Comparison of ENCODE assay signal across 7 cellular contexts in the genomic region with DNA sequence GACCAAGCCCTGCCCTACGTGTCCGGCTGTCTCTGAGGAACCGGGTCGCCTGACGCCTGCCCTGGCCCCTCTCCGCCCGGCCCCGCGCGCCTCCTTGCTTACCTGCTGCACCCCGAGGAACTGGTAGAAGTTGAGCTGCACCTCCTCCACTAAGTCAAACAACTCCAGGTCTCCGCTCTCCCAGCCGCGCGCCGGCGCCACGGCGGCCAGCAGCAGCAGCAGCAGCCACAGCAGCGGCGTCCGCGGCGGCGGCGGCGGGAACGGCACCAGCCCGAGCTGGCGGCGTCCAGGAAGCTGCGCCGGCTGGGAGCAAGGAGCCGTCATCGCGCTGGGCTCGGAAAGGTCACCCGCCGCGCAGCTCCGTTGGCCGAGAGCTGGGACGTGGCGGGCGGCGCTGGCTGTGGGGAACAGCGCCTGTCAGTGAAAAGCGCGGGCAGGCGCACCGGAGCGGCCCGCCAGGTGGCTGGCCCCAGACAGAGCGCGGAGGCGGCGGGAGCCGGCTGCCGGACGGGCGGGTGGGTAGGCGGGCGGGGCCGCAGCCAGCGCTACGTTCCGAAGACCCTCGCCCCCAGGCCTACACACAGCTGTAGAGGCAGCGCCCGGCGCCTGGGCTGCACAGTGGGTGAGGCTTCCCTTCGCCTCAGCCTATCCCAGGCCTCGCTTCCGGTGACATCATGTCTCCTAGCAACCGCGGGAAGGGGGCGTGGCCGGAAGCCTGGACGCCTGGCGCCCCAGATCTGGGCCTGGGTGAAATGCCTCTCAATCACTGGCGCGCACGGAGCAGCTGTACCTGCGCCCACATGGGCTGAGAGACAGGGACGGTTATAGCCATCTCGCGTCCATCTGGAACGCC. TPM values are rescaled to one million over a fixed set of nuclear protein-coding genes. Genes with fewer than 3 reads are reported as not detected.
A peak's percentile ranks its signal among the peaks of the same experiment; 100 is the strongest.
DNase-seq lines count a peak whose midpoint lies in the region; ATAC-seq and TF ChIP-seq lines count a peak whose summit lies in the region.

A gene with protein sequence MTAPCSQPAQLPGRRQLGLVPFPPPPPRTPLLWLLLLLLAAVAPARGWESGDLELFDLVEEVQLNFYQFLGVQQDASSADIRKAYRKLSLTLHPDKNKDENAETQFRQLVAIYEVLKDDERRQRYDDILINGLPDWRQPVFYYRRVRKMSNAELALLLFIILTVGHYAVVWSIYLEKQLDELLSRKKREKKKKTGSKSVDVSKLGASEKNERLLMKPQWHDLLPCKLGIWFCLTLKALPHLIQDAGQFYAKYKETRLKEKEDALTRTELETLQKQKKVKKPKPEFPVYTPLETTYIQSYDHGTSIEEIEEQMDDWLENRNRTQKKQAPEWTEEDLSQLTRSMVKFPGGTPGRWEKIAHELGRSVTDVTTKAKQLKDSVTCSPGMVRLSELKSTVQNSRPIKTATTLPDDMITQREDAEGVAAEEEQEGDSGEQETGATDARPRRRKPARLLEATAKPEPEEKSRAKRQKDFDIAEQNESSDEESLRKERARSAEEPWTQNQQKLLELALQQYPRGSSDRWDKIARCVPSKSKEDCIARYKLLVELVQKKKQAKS (minus strand): TSS at position 620 of the 853 bp plus-strand sequence. CDS start 296 bp downstream, at position 324.

- ATAC-seq in GM18511 (IDR thresholded peaks at IDR 0.05; ENCODE audit: unreplicated experiment) (peak; percentile 95), HG03039 (IDR thresholded peaks at IDR 0.05; ENCODE audit: unreplicated experiment) (peak; percentile 97)

- peak within 1 kb of the TSS; percentile 83 for H3K4me2 ChIP-seq in hepatocyte

- no peaks in the 10 kb centered on the region for H3K27me3 ChIP-seq in hepatocyte

- peaks cover 39% of the 10 kb centered on the region for H3K79me2 ChIP-seq in hepatocyte

- H2AFZ ChIP-seq in hepatocyte = peak within 1 kb of the TSS; percentile 89

- H3K4me3 ChIP-seq in hepatocyte = peak within 1 kb of the TSS; percentile 54

- WGBS in hepatocyte (ENCODE audit: low lambda C conversion rate, missing lambda C conversion rate) = 1% methylated on average over 82 of the region's 88 CpGs

- H3K9me2 ChIP-seq in hepatocyte (replicated peaks; ENCODE audit: insufficient read depth) = no peaks in the 10 kb centered on the region

- DNase-seq in NCI-H2081 (lab: John Stamatoyannopoulos, UW) (peak; percentile 94 to 95), T1000 (lab: John Stamatoyannopoulos, UW) (peak; percentile 85), astrocyte of the hippocampus (ENCODE audit: low read depth, low spot score) (peak; percentile 98), hepatocyte (ENCODE audit: low spot score) (peak; percentile 98), retina (peak; percentile 98)

- peaks cover 7% of the 10 kb centered on the region for H4K20me1 ChIP-seq in hepatocyte (ENCODE audit: insufficient read depth, poor library complexity, severe bottlenecking)

- no peaks in the 10 kb centered on the region for H3K9me3 ChIP-seq in hepatocyte (ENCODE audit: low read depth)

- peak within 1 kb of the TSS; percentile 92 for H3K27ac ChIP-seq in hepatocyte

- no peaks in the 10 kb centered on the region for H3K36me3 ChIP-seq in hepatocyte (replicated peaks; ENCODE audit: insufficient read depth, low read depth)

- H3K4me1 ChIP-seq in hepatocyte (ENCODE audit: insufficient read depth) = peaks cover 16% of the 10 kb centered on the region

- TF ChIP-seq CTCF in hepatocyte (IDR thresholded peaks at IDR 0.05; ENCODE audit: poor library complexity) = no peak

RNA-seq across cellular contexts. Expression of the gene that starts here (rescaled TPM):
- total RNA-seq in hepatocyte = 62.5 and 64.6 TPM in 2 replicates
- polyA plus RNA-seq in hepatocyte = 91.7 and 117 TPM in 2 replicates

Comparison
In these comparisons a context has a peak if more than half of its experiments do, and no peak if none do; other contexts are left out.
1. Peak in every context shown above with its lines: DNase-seq, ATAC-seq, H3K4me3 ChIP-seq and H3K27ac ChIP-seq.